14 cellular contexts compared by ENCODE assay signal in the genomic region with DNA sequence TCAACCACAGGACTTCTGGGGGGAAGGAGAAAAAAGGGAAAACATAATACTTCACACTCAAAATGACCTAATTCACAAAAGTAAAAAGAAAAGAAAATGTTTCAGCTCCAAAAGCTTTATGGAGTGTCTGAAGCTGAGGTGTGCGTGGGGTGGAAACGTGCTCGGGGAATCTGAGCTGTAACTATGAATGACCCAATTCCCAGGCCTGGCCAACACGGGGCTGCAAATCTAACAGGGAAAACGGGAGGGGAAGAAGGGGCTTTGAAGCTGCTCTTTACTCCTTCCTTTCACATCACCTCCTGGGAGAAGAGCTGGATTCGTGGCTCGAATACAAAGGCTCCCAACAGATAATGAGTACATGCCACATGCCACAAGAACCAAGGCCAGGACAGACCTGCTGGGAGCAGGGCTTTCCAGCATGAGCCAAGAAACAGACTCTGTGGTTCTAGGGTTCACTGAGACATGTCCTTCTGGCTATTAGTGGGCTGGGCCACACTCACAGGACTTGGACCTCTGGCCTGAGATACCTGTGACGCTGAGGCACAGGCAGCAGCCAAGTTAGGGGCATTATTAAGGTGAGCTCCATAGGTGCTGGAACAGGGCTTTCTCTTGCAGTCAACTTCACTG. TPM values are rescaled to one million over a fixed set of nuclear protein-coding genes. Genes with fewer than 3 reads are reported as not detected.
DNase-seq lines count a peak whose midpoint lies in the region; ATAC-seq and TF ChIP-seq lines count a peak whose summit lies in the region.
"Had no signal": no experiment of that assay in that cellular context is flagged by ENCODE, and none has a peak within 500 bp of the region (broad histone marks: within the 10 kb centered on the region; RNA-seq: fewer than 3 reads in every experiment).

No MANE protein-coding gene starts in this region.

- H3K9ac ChIP-seq in endodermal cell (ENCODE audit: extremely low read depth, low read length, poor library complexity, severe bottlenecking): no peak overlapping the region

- H3K4me3 Mint-ChIP-seq in GM23338 (no peak overlapping the region), endodermal cell (no peak overlapping the region)
- H3K4me3 Mint-ChIP-seq: activated naive CD8-positive, alpha-beta T cell treated with anti-CD3 and anti-CD28 coated beads, Interleukin-2, amount 10 ng/mL, durations not matched to agents 7 days and 5 days had no signal

- H3K9me3 ChIP-seq in RWPE2 (ENCODE audit: severe bottlenecking) (no peaks in the 10 kb centered on the region), endodermal cell (ENCODE audit: control insufficient read depth, low read length) (no peaks in the 10 kb centered on the region), osteoblast (ENCODE audit: low read depth, low read length) (no peaks in the 10 kb centered on the region)

- H3K27ac ChIP-seq in GM23338 (ENCODE audit: low read depth): peak overlapping the region; percentile 74
- H3K27ac ChIP-seq in RWPE2 (ENCODE audit: poor library complexity, severe bottlenecking): peak overlapping the region; percentile 91
- no peak overlapping the region for H3K27ac ChIP-seq in endodermal cell (ENCODE audit: low read depth, low read length)
- H3K27ac ChIP-seq in osteoblast (ENCODE audit: low read depth, low read length): no peak overlapping the region

- no peak for TF ChIP-seq CTCF in GM23338 (conservative IDR thresholded peaks at IDR 0.05; ENCODE audit: low read depth in 2 of 2)
- no peak for TF ChIP-seq CTCF in RWPE2 (IDR thresholded peaks at IDR 0.05; ENCODE audit: poor library complexity, severe bottlenecking)
- no peak for TF ChIP-seq CTCF in endodermal cell (conservative IDR thresholded peaks at IDR 0.05)
- TF ChIP-seq CTCF in osteoblast (IDR thresholded peaks at IDR 0.05; ENCODE audit: extremely low read depth, low read depth, low read length): no peak

- 86 to 97% methylated on average over 6 to 8 of the region's 8 CpGs for WGBS in endodermal cell (ENCODE audit: insufficient coverage in 1 of 2, insufficient read length in 1 of 2), 2 experiments

- no peak for ATAC-seq in GM23338
- ATAC-seq in RWPE2 (ENCODE audit: low read depth): no peak
- no peak for ATAC-seq in HG03039 (IDR thresholded peaks at IDR 0.05; ENCODE audit: unreplicated experiment)

- H3K4me1 Mint-ChIP-seq in GM23338 (peaks cover 22% of the 10 kb centered on the region), endodermal cell (peaks cover 45% of the 10 kb centered on the region)

- peaks cover 12% of the 10 kb centered on the region for H3K27me3 Mint-ChIP-seq in GM23338 (ENCODE audit: insufficient read depth, low read depth, poor library complexity)
- H3K27me3 Mint-ChIP-seq in endodermal cell (ENCODE audit: insufficient read depth): no peaks in the 10 kb centered on the region
- H3K27me3 Mint-ChIP-seq: activated naive CD8-positive, alpha-beta T cell treated with anti-CD3 and anti-CD28 coated beads, Interleukin-2, amount 10 ng/mL, durations not matched to agents 7 days and 5 days had no signal

- DNase-seq in GM23338 (ENCODE audit: low spot score): no peak
- no peak for DNase-seq in RWPE2 (ENCODE audit: low spot score)
- no peak for DNase-seq in endodermal cell
- DNase-seq in osteoblast (ENCODE audit: insufficient read length, low spot score, missing footprints): peak; percentile 57
- DNase-seq in NCI-H2171 (lab: John Stamatoyannopoulos, UW): no peak
- no peak for DNase-seq in OCI-M2 (lab: John Stamatoyannopoulos, UW; ENCODE audit: unreplicated experiment)
- no peak for DNase-seq in mucosa of gallbladder (ENCODE audit: low spot score)
- DNase-seq: activated CD4-positive, alpha-beta T cell treated with anti-CD3 and anti-CD28 coated beads for 1 hour; activated naive CD8-positive, alpha-beta T cell treated with anti-CD3 and anti-CD28 coated beads, Interleukin-2, amount 10 ng/mL, durations not matched to agents 7 days and 5 days; central memory CD4-positive, alpha-beta T cell; DMS153; mesenchymal stem cell; occipital lobe had no signal

- H3K79me2 ChIP-seq in GM23338 (replicated peaks; ENCODE audit: insufficient read depth): peaks cover 71% of the 10 kb centered on the region
- H3K79me2 ChIP-seq in osteoblast (ENCODE audit: insufficient read depth, low read length): peaks cover 79% of the 10 kb centered on the region

- H3K4me3 ChIP-seq in GM23338 (no peak overlapping the region), RWPE2 (ENCODE audit: severe bottlenecking) (no peak overlapping the region), endodermal cell (ENCODE audit: low read length) (no peak overlapping the region), osteoblast (ENCODE audit: insufficient read depth, low read length) (no peak overlapping the region)

- H3K27me3 ChIP-seq in GM23338 (ENCODE audit: insufficient read depth) (no peaks in the 10 kb centered on the region), RWPE2 (ENCODE audit: insufficient read depth, poor library complexity, severe bottlenecking) (no peaks in the 10 kb centered on the region), endodermal cell (ENCODE audit: control insufficient read depth, insufficient read depth, low read length, poor library complexity, severe bottlenecking) (no peaks in the 10 kb centered on the region), osteoblast (ENCODE audit: insufficient read depth, low read length) (no peaks in the 10 kb centered on the region)

- 0 out of 2 replicates have a peak, but pooled peaks cover 2% of the 10 kb centered on the region for H3F3A ChIP-seq in GM23338 (replicated peaks; ENCODE audit: low read depth)

- H3K4me2 ChIP-seq in GM23338 (no peak overlapping the region), osteoblast (ENCODE audit: insufficient read depth, low read length) (no peak overlapping the region)

- H3K27ac Mint-ChIP-seq in GM23338 (no peak overlapping the region), endodermal cell (peak overlapping the region; percentile 2)

- peaks cover 31% of the 10 kb centered on the region for H4K20me1 ChIP-seq in GM23338 (replicated peaks; ENCODE audit: insufficient read depth)
- peaks cover 74% of the 10 kb centered on the region for H4K20me1 ChIP-seq in osteoblast (ENCODE audit: insufficient read depth, low read length)

- no peaks in the 10 kb centered on the region for H3K9me3 Mint-ChIP-seq in GM23338
- H3K9me3 Mint-ChIP-seq in endodermal cell: no peaks in the 10 kb centered on the region
- H3K9me3 Mint-ChIP-seq: activated naive CD8-positive, alpha-beta T cell treated with anti-CD3 and anti-CD28 coated beads, Interleukin-2, amount 10 ng/mL, durations not matched to agents 7 days and 5 days had no signal

- no peaks in the 10 kb centered on the region for H3K9me2 ChIP-seq in GM23338 (ENCODE audit: insufficient read depth)

- no peaks in the 10 kb centered on the region for H3K36me3 ChIP-seq in GM23338 (ENCODE audit: insufficient read depth)
- H3K36me3 ChIP-seq in RWPE2 (ENCODE audit: low read depth): peaks cover 5% of the 10 kb centered on the region; the same call in 1 of the 2 replicates
- H3K36me3 ChIP-seq in endodermal cell (ENCODE audit: control insufficient read depth, insufficient read depth, low read length): peaks cover 28% of the 10 kb centered on the region
- peaks cover 14% of the 10 kb centered on the region for H3K36me3 ChIP-seq in osteoblast (ENCODE audit: insufficient read depth, low read length)

- H3K36me3 Mint-ChIP-seq in GM23338 (ENCODE audit: low read depth) (peaks cover 8% of the 10 kb centered on the region; the same call in 2 of the 3 replicates), endodermal cell (ENCODE audit: low read depth) (peaks cover 12% of the 10 kb centered on the region)

- no peaks in the 10 kb centered on the region for H3K4me1 ChIP-seq in GM23338 (ENCODE audit: insufficient read depth)
- peaks cover 45% of the 10 kb centered on the region for H3K4me1 ChIP-seq in RWPE2 (ENCODE audit: insufficient read depth, poor library complexity, severe bottlenecking)
- peaks cover 15% of the 10 kb centered on the region for H3K4me1 ChIP-seq in endodermal cell (ENCODE audit: control insufficient read depth, insufficient read depth, low read length)
- peaks cover 4% of the 10 kb centered on the region for H3K4me1 ChIP-seq in osteoblast (ENCODE audit: insufficient read depth, low read length)

- H2AFZ ChIP-seq in GM23338 (no peak overlapping the region), osteoblast (ENCODE audit: low read length) (no peak overlapping the region)

TF ChIP-seq in GM23338, 12 proteins besides CTCF, POLR2A, EP300 and RAD21 (continues in another document):
- no peak for TF ChIP-seq POLR2AphosphoS5 (IDR thresholded peaks at IDR 0.05; ENCODE audit: low read depth)
- TF ChIP-seq JUNB (IDR thresholded peaks at IDR 0.05; ENCODE audit: unreplicated experiment): no peak
- TF ChIP-seq EZH2phosphoT487 (IDR thresholded peaks at IDR 0.05; ENCODE audit: unreplicated experiment): no peak
- TF ChIP-seq ETS1 (IDR thresholded peaks at IDR 0.05): no peak
- no peak for TF ChIP-seq NANOG (IDR thresholded peaks at IDR 0.05; ENCODE audit: borderline replicate concordance)
- no peak for TF ChIP-seq ZNF331 (CRISPR knock-in tag; IDR thresholded peaks at IDR 0.05; ENCODE audit: low read depth)
- no peak for TF ChIP-seq ZNF114 (CRISPR knock-in tag; IDR thresholded peaks at IDR 0.05)
- no peak for TF ChIP-seq STAT1 (IDR thresholded peaks at IDR 0.05; ENCODE audit: unreplicated experiment)

RNA-seq across cellular contexts. Expression of gene SLC66A1, which starts 51.5 kb away (rescaled TPM):
- 19.7 and 24.4 TPM in 2 replicates for total RNA-seq in GM23338 (2014; rRNA removed; shearing (Covaris generic))
- 6.9 and 8.6 TPM in 2 replicates for polyA plus RNA-seq in GM23338 (2016; fragmentation: Nextera tagmentation; extraction: Ambion mirVana)
- 10 to 100 TPM; 20.8 to 22.6 TPM for total RNA-seq in endodermal cell
- polyA plus RNA-seq in endodermal cell (2013, experiment 1 of 2): 20.0 TPM
- 18.9 TPM for polyA plus RNA-seq in endodermal cell (2013, experiment 2 of 2)
- 30.9 and 32.6 TPM in 2 replicates for total RNA-seq in osteoblast
- total RNA-seq in mucosa of gallbladder: 19.9 TPM

RNA-seq across cellular contexts. Expression of gene AKR7A2, which starts 51.7 kb away (rescaled TPM):
- total RNA-seq in GM23338 (2014; rRNA removed; shearing (Covaris generic)): 53.6 and 60.0 TPM in 2 replicates
- 18.2 and 20.8 TPM in 2 replicates for polyA plus RNA-seq in GM23338 (2016; fragmentation: Nextera tagmentation; extraction: Ambion mirVana)
- total RNA-seq in endodermal cell (10 to 100 TPM; 47.8 to 66.1 TPM), osteoblast (66.2 and 79.0 TPM in 2 replicates), mucosa of gallbladder (104 TPM)
- 53.1 TPM for polyA plus RNA-seq in endodermal cell (2013, experiment 1 of 2)
- 52.3 TPM for polyA plus RNA-seq in endodermal cell (2013, experiment 2 of 2)

Comparison
In these comparisons a context has a peak if more than half of its experiments do, and no peak if none do; other contexts are left out.
1. H3K27ac ChIP-seq: peak in GM23338 (single experiment) and RWPE2 (single experiment); none in endodermal cell (single experiment) and osteoblast (single experiment).